In the genomic region with DNA sequence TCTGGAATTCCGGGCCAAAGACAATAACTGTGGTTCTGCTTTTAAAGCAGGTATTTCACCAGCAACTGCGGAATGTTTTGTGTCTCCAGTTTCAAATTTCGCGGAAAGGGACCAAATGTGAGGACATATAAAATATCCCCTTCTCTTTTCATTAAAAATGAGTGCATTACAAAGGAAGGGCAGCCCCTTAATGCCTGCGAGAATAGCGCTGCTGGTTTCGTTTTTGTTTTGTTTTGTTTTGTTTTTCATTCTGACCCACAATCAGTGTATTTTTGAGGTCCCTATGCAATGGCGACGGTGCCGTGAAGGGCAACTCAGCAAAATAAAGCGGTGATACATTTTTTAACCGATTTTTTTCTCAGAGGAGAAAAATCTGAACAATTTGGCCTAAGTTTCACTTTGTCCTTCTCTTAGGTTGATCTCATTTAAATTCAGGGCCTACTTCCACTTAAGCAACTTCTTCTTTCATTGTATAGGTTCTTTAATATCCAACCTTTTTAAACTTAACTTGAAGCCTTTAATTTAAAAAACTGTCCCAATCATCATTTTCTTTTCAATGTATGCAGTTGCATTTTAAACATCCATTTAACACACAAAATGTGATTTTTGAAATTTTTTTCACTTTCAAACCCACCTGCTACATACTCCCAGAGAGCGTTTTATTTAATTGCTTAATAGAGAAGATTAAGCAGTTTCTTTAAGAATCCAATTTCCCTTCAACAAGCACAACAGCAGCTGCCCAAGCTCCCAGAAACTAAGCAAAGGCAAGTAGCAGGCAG, we compare ENCODE assay signal across 8 cellular contexts. TPM values are rescaled to one million over a fixed set of nuclear protein-coding genes. Genes with fewer than 3 reads are reported as not detected.
A peak's percentile ranks its signal among the peaks of the same experiment; 100 is the strongest.
DNase-seq lines count a peak whose midpoint lies in the region; ATAC-seq, FAIRE-seq and TF ChIP-seq lines count a peak whose summit lies in the region.

No MANE protein-coding gene starts in this region.

- FAIRE-seq in GM12891 (lab: Jason Lieb, UNC), result peak; percentile 71
- FAIRE-seq in keratinocyte (lab: Jason Lieb, UNC), result no peak

- TF ChIP-seq EP300 in suprapubic skin (IDR thresholded peaks at IDR 0.05), result no peak

- peak; percentile 25 for ATAC-seq in GM21447 (IDR thresholded peaks at IDR 0.05; ENCODE audit: unreplicated experiment)
- no peak for ATAC-seq in activated naive CD8-positive, alpha-beta T cell treated with anti-CD3 and anti-CD28 coated beads, Interleukin-2, amount 10 ng/mL, durations not matched to agents 7 days and 5 days (ENCODE audit: low read depth)

- H3K4me3 ChIP-seq in HUES48 (ENCODE audit: low read depth, low read length) (peak overlapping the region; percentile 98), keratinocyte (ENCODE audit: control insufficient read depth in 2 of 3, extremely low read depth in 1 of 3, insufficient read depth in 2 of 3, low read depth in 1 of 3, low read length in 3 of 3) (peak overlapping the region; percentile 69 to 86 (median 79)), suprapubic skin (peak overlapping the region; percentile 80)

- no peaks in the 10 kb centered on the region for H3K9me3 ChIP-seq in HUES48 (ENCODE audit: control insufficient read depth, insufficient read depth, low read length)
- H3K9me3 ChIP-seq in keratinocyte (ENCODE audit: control insufficient read depth, low read depth, low read length), result no peaks in the 10 kb centered on the region
- no peaks in the 10 kb centered on the region for H3K9me3 ChIP-seq in suprapubic skin

- peaks cover 21% of the 10 kb centered on the region for H3K4me1 Mint-ChIP-seq in activated naive CD8-positive, alpha-beta T cell treated with anti-CD3 and anti-CD28 coated beads, Interleukin-2, amount 10 ng/mL, durations not matched to agents 7 days and 5 days

- H3K9ac ChIP-seq in HUES48 (ENCODE audit: low read depth, low read length), result peak overlapping the region; percentile 76
- peak overlapping the region; percentile 100 for H3K9ac ChIP-seq in keratinocyte (ENCODE audit: control insufficient read depth, extremely low read depth, insufficient read depth, low read length)

- POLR2A ChIA-PET in activated naive CD8-positive, alpha-beta T cell treated with anti-CD3 and anti-CD28 coated beads, Interleukin-2, amount 10 ng/mL, durations not matched to agents 7 days and 5 days (lab: Charles Lee), result interaction anchor here (0.9 to 2.8 kb wide), 9 partner anchors 17 to 398 kb away, joined by 3 to 45 read pairs (median 5); no protein-coding TSS in a partner anchor

- WGBS in suprapubic skin, result 34% methylated on average over 13 of the region's 13 CpGs

- no peaks in the 10 kb centered on the region for H4K20me1 ChIP-seq in keratinocyte (ENCODE audit: control insufficient read depth, extremely low read depth, insufficient read depth, low read length)

- TF ChIP-seq POLR2A in GM12891 (IDR thresholded peaks at IDR 0.05; ENCODE audit: low read depth, low read length), result no peak
- TF ChIP-seq POLR2A in suprapubic skin (IDR thresholded peaks at IDR 0.05), result no peak

- peak overlapping the region; percentile 85 for H3K4me3 Mint-ChIP-seq in activated naive CD8-positive, alpha-beta T cell treated with anti-CD3 and anti-CD28 coated beads, Interleukin-2, amount 10 ng/mL, durations not matched to agents 7 days and 5 days

- H3K4me1 ChIP-seq in HUES48 (ENCODE audit: control insufficient read depth, insufficient read depth, low read length) (peaks cover 21% of the 10 kb centered on the region), keratinocyte (ENCODE audit: control insufficient read depth, extremely low read depth, insufficient read depth, low read length) (peaks cover 17% of the 10 kb centered on the region), suprapubic skin (peaks cover 15% of the 10 kb centered on the region)

- peak; percentile 11 for DNase-seq in GM12891 (ENCODE audit: insufficient read length, low spot score)
- DNase-seq in activated naive CD8-positive, alpha-beta T cell treated with anti-CD3 and anti-CD28 coated beads, Interleukin-2, amount 10 ng/mL, durations not matched to agents 7 days and 5 days, result no peak
- no peak for DNase-seq in keratinocyte (ENCODE audit: low read depth, low spot score)
- DNase-seq in suprapubic skin (ENCODE audit: low spot score in 2 of 2), result no peak
- DNase-seq in NCI-H2171 treated with DMSO at 0.1 percent for 48 hours (lab: John Stamatoyannopoulos, UW), result no peak
- DNase-seq in NCI-H1436 (lab: John Stamatoyannopoulos, UW), result no peak

- H3K27ac ChIP-seq in HUES48 (ENCODE audit: low read depth, low read length), result peak overlapping the region; percentile 92
- H3K27ac ChIP-seq in keratinocyte (ENCODE audit: control insufficient read depth, insufficient read depth, low read length), result peak overlapping the region; percentile 99
- H3K27ac ChIP-seq in suprapubic skin, result peak overlapping the region; percentile 99

- peak overlapping the region; percentile 31 for H2AFZ ChIP-seq in keratinocyte (ENCODE audit: control insufficient read depth, low read length)

- H3K27me3 ChIP-seq in HUES48 (ENCODE audit: control insufficient read depth, insufficient read depth, low read length) (no peaks in the 10 kb centered on the region), keratinocyte (ENCODE audit: control insufficient read depth, extremely low read depth, insufficient read depth, low read length) (no peaks in the 10 kb centered on the region), suprapubic skin (no peaks in the 10 kb centered on the region)

- peak overlapping the region; percentile 95 for H3K4me2 ChIP-seq in keratinocyte (ENCODE audit: control insufficient read depth, extremely low read depth, insufficient read depth, low read depth, low read length)

- H3K9me3 Mint-ChIP-seq in activated naive CD8-positive, alpha-beta T cell treated with anti-CD3 and anti-CD28 coated beads, Interleukin-2, amount 10 ng/mL, durations not matched to agents 7 days and 5 days, result no peaks in the 10 kb centered on the region

- H3K36me3 ChIP-seq in HUES48 (ENCODE audit: control insufficient read depth, insufficient read depth, low read length) (no peaks in the 10 kb centered on the region), keratinocyte (ENCODE audit: control insufficient read depth in 2 of 2, extremely low read depth in 1 of 2, insufficient read depth in 2 of 2, low read length in 2 of 2) (no peaks in the 10 kb centered on the region), suprapubic skin (no peaks in the 10 kb centered on the region)

- H3K36me3 Mint-ChIP-seq in activated naive CD8-positive, alpha-beta T cell treated with anti-CD3 and anti-CD28 coated beads, Interleukin-2, amount 10 ng/mL, durations not matched to agents 7 days and 5 days, result peaks cover 3% of the 10 kb centered on the region

- H3K27ac Mint-ChIP-seq in activated naive CD8-positive, alpha-beta T cell treated with anti-CD3 and anti-CD28 coated beads, Interleukin-2, amount 10 ng/mL, durations not matched to agents 7 days and 5 days, result peak overlapping the region; percentile 85

- no peaks in the 10 kb centered on the region for H3K27me3 Mint-ChIP-seq in activated naive CD8-positive, alpha-beta T cell treated with anti-CD3 and anti-CD28 coated beads, Interleukin-2, amount 10 ng/mL, durations not matched to agents 7 days and 5 days

- peaks cover 23% of the 10 kb centered on the region for H3K79me2 ChIP-seq in keratinocyte (ENCODE audit: control insufficient read depth, insufficient read depth, low read length)

- dilution Hi-C loops in keratinocyte (cut with MboI; ENCODE audit: extremely low pct_ligation_motif_present, low sequenced_read_pairs), result no loop called here

- TF ChIP-seq CTCF in keratinocyte (optimal IDR thresholded peaks at IDR 0.05 in 1 of 3, IDR thresholded peaks at IDR 0.05 in 1 of 3, conservative IDR thresholded peaks at IDR 0.05 in 1 of 3; ENCODE audit: extremely low read depth in 1 of 3, insufficient read depth in 2 of 3, low read length in 3 of 3), result no peak
- no peak for TF ChIP-seq CTCF in suprapubic skin (IDR thresholded peaks at IDR 0.05)

- H3K9me1 ChIP-seq in keratinocyte (ENCODE audit: control insufficient read depth, extremely low read depth, insufficient read depth, low read length), result no peaks in the 10 kb centered on the region

TF ChIP-seq in GM12891, 5 proteins besides CTCF, POLR2A, EP300 and RAD21:
- TF ChIP-seq POU2F2 (IDR thresholded peaks at IDR 0.05; ENCODE audit: low read depth, low read length), result no peak; the same call in 1 of the 2 replicates
- TF ChIP-seq TAF1 (IDR thresholded peaks at IDR 0.05; ENCODE audit: low read depth, low read length), result no peak
- TF ChIP-seq SPI1 (IDR thresholded peaks at IDR 0.05; ENCODE audit: low read depth, low read length), result 0 out of 2 replicates have a peak, but pooled peaks have one; percentile 11

RNA-seq across cellular contexts. Expression of gene HIVEP2, which starts 2.9 kb away (rescaled TPM):
- 3.5 TPM for polyA plus RNA-seq in GM12891 (2012; ENCODE audit: low read depth, missing spikeins)
- total RNA-seq in activated naive CD8-positive, alpha-beta T cell treated with anti-CD3 and anti-CD28 coated beads, Interleukin-2, amount 10 ng/mL, durations not matched to agents 7 days and 5 days, result 10 to 100 TPM; 45.8 to 49.7 TPM
- 5.9 to 8.9 TPM (median 6.5 TPM) in 3 replicates for polyA plus RNA-seq in keratinocyte
- polyA plus RNA-seq in keratinocyte (2011; ENCODE audit: low read depth), result 9.0 TPM
- 3.9 and 4.8 TPM in 2 replicates for polyA plus RNA-seq in keratinocyte (2011; cell fraction: cytosol; rRNA removed)
- polyA plus RNA-seq in keratinocyte (2011; cell fraction: nucleus; rRNA removed), result 17.0 and 18.4 TPM in 2 replicates
- 8.4 and 8.7 TPM in 2 replicates for polyA plus RNA-seq in keratinocyte (2012; ENCODE audit: low replicate concordance)
- 15.0 to 21.8 TPM (median 15.5 TPM) in 3 replicates for polyA minus RNA-seq in keratinocyte
- 4.2 TPM for polyA minus RNA-seq in keratinocyte (2011; cell fraction: cytosol; rRNA and poly(A)+ RNA removed)
- polyA minus RNA-seq in keratinocyte (2011; cell fraction: nucleus; rRNA and poly(A)+ RNA removed), result 13.5 and 26.3 TPM in 2 replicates
- 10 to 100 TPM; 23.6 to 31.3 (median 25.6) TPM for total RNA-seq in suprapubic skin
